Comparison of ENCODE assay signal across 13 cellular contexts in the genomic region with DNA sequence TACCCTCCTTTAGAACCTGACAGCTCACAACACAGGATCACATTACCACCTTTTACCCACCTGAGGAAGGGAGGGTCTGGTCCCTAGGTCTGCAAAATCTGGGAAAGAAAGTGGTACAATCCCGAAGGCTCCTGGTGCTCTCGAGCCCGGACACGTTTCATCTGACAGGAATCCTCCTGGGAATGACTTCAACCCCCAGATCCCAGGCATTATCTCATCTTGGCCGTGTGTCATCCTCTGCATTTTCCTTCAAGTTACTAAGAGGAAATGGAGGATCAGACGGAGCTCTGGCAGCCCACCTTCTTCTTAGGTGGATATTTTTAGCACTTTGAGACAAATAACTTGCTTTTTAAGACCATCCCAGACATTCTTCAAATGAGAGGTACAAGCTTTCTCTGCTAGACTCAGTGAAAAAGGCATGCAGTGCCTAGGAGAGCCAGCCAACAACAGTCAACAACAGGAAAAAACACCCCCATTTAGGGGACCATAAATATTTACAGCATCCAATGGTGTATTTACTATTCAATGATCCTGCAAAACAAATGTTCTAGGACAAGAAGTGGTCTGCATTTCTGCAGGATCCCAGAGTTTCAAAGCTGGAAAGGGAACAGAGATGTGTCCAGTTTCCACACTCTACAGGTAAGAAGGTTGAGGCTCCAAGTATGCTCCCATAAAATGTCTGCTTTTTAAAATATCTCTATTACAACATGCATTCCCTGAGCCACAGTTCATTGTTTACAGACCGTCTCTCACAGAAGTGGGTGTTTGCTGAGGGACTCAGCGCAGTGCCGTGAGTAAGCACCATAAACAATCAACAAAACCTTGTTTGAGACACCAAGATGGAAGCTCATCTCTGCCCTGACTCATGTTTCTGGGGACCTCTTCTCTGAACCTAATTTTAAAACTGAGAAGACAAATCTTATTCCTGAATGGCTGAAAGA. TPM values are rescaled to one million over a fixed set of nuclear protein-coding genes. Genes with fewer than 3 reads are reported as not detected.
DNase-seq lines count a peak whose midpoint lies in the region; ATAC-seq and TF ChIP-seq lines count a peak whose summit lies in the region.
"Had no signal": no experiment of that assay in that cellular context is flagged by ENCODE, and none has a peak within 500 bp of the region (broad histone marks: within the 10 kb centered on the region; RNA-seq: fewer than 3 reads in every experiment).

No MANE protein-coding gene starts in this region.

- no peak overlapping the region for H3K18ac ChIP-seq in neuronal stem cell (ENCODE audit: low read length)

- no peak overlapping the region for H2BK12ac ChIP-seq in neuronal stem cell (ENCODE audit: low read length)

- no peaks in the 10 kb centered on the region for H3K79me1 ChIP-seq in neuronal stem cell (ENCODE audit: low read depth, low read length)

- H2AFZ ChIP-seq in neuronal stem cell (ENCODE audit: low read length), result peak overlapping the region; percentile 10
- no peak overlapping the region for H2AFZ ChIP-seq in osteoblast (ENCODE audit: low read length)

- H3K4ac ChIP-seq in neuronal stem cell (ENCODE audit: low read length), result no peak overlapping the region

- intact Hi-C loops in sciatic nerve (cut with DNase I), result no loop called here

- H2BK120ac ChIP-seq in neuronal stem cell (ENCODE audit: low read depth, low read length), result no peak overlapping the region

- H2AK5ac ChIP-seq in neuronal stem cell (ENCODE audit: low read depth, low read length), result no peak overlapping the region

- H3K27me3 Mint-ChIP-seq in chondrocyte (ENCODE audit: low read depth), result no peaks in the 10 kb centered on the region
- no peaks in the 10 kb centered on the region for H3K27me3 Mint-ChIP-seq in activated naive CD8-positive, alpha-beta T cell treated with anti-CD3 and anti-CD28 coated beads, Interleukin-2, amount 50 U/mL, for 24 hours

- H4K20me1 ChIP-seq in osteoblast (ENCODE audit: insufficient read depth, low read length), result no peaks in the 10 kb centered on the region

- no peaks in the 10 kb centered on the region for H3K79me2 ChIP-seq in osteoblast (ENCODE audit: insufficient read depth, low read length)

- H3K36me3 Mint-ChIP-seq in chondrocyte (ENCODE audit: low read depth), result no peaks in the 10 kb centered on the region
- peaks cover 8% of the 10 kb centered on the region for H3K36me3 Mint-ChIP-seq in activated naive CD8-positive, alpha-beta T cell treated with anti-CD3 and anti-CD28 coated beads, Interleukin-2, amount 50 U/mL, for 24 hours (ENCODE audit: low read depth)

- DNase-seq in ELR (ENCODE audit: low read depth) (peak; percentile 89), NCI-H226 (peak; percentile 87), cardiac fibroblast (ENCODE audit: low read depth in 2 of 2) (peak; percentile 28 to 83), neuronal stem cell (ENCODE audit: low spot score) (no peak), sciatic nerve (ENCODE audit: low spot score) (no peak), osteoblast (ENCODE audit: insufficient read length, low spot score, missing footprints) (no peak), chondrocyte (ENCODE audit: low spot score) (no peak)
- DNase-seq in activated naive CD8-positive, alpha-beta T cell treated with anti-CD3 and anti-CD28 coated beads, Interleukin-2, amount 50 U/mL, for 24 hours, result no peak
- DNase-seq: activated CD4-positive, alpha-beta T cell treated with anti-CD3 and anti-CD28 coated beads for 48 hours; NCI-H524; posterior cingulate gyrus had no signal

- H2BK15ac ChIP-seq in neuronal stem cell (ENCODE audit: low read length), result no peak overlapping the region

- no peak overlapping the region for H3K4me3 Mint-ChIP-seq in chondrocyte (ENCODE audit: unreplicated experiment)
- H3K4me3 Mint-ChIP-seq in activated naive CD8-positive, alpha-beta T cell treated with anti-CD3 and anti-CD28 coated beads, Interleukin-2, amount 50 U/mL, for 24 hours, result no peak overlapping the region

- H4K91ac ChIP-seq in neuronal stem cell (ENCODE audit: low read depth, low read length, poor library complexity), result no peak overlapping the region

- H3K9ac ChIP-seq in neuronal stem cell (ENCODE audit: low read depth, low read length, poor library complexity), result no peak overlapping the region

- H3K27me3 ChIP-seq in neuronal stem cell (ENCODE audit: control insufficient read depth in 3 of 3, insufficient read depth in 3 of 3, low read depth in 1 of 3, low read length in 3 of 3) (no peaks in the 10 kb centered on the region), osteoblast (ENCODE audit: insufficient read depth, low read length) (no peaks in the 10 kb centered on the region)

- H3K4me1 ChIP-seq in neuronal stem cell (ENCODE audit: control insufficient read depth in 2 of 2, insufficient read depth in 1 of 2, low read depth in 1 of 2, low read length in 2 of 2) (peaks cover 6 to 7% of the 10 kb centered on the region in 2 donors), osteoblast (ENCODE audit: insufficient read depth, low read length) (peaks cover 18% of the 10 kb centered on the region)

- no peak for ATAC-seq in sciatic nerve
- ATAC-seq in activated naive CD8-positive, alpha-beta T cell treated with anti-CD3 and anti-CD28 coated beads, Interleukin-2, amount 50 U/mL, for 24 hours, result no peak

- WGBS in neuronal stem cell (ENCODE audit: extremely low coverage in 2 of 2, insufficient read length in 2 of 2, insufficient replicate concordance in 1 of 2), 2 donors, result no CpG with 5 or more reads among the region's 9 CpGs

- H3K4me1 Mint-ChIP-seq in chondrocyte (ENCODE audit: low read depth), result peaks cover 10% of the 10 kb centered on the region
- peaks cover 24% of the 10 kb centered on the region for H3K4me1 Mint-ChIP-seq in activated naive CD8-positive, alpha-beta T cell treated with anti-CD3 and anti-CD28 coated beads, Interleukin-2, amount 50 U/mL, for 24 hours

- H3K23ac ChIP-seq in neuronal stem cell (ENCODE audit: low read depth, low read length, poor library complexity), result no peak overlapping the region

- no peak overlapping the region for H3K14ac ChIP-seq in neuronal stem cell (ENCODE audit: low read length)

- H3K9me3 Mint-ChIP-seq in chondrocyte (ENCODE audit: low read depth), result peaks cover under 1% of the 10 kb centered on the region
- no peaks in the 10 kb centered on the region for H3K9me3 Mint-ChIP-seq in activated naive CD8-positive, alpha-beta T cell treated with anti-CD3 and anti-CD28 coated beads, Interleukin-2, amount 50 U/mL, for 24 hours

- H3K4me2 ChIP-seq in neuronal stem cell (ENCODE audit: insufficient read depth, low read length, poor library complexity, severe bottlenecking) (no peak overlapping the region), osteoblast (ENCODE audit: insufficient read depth, low read length) (no peak overlapping the region)

- no peaks in the 10 kb centered on the region for H3K36me3 ChIP-seq in neuronal stem cell (replicated peaks in 1 of 2; ENCODE audit: control insufficient read depth in 2 of 2, insufficient read depth in 2 of 2, low read length in 2 of 2)
- H3K36me3 ChIP-seq in osteoblast (ENCODE audit: insufficient read depth, low read length), result no peaks in the 10 kb centered on the region

- H3K9me3 ChIP-seq in neuronal stem cell (replicated peaks in 1 of 2; ENCODE audit: control insufficient read depth in 2 of 2, insufficient read depth in 1 of 2, low read depth in 1 of 2, low read length in 2 of 2) (peaks cover 2 to 5% of the 10 kb centered on the region in 2 donors), osteoblast (ENCODE audit: low read depth, low read length) (no peaks in the 10 kb centered on the region)

- H3K27ac ChIP-seq in neuronal stem cell (replicated peaks; ENCODE audit: low read length) (no peak overlapping the region), osteoblast (ENCODE audit: low read depth, low read length) (no peak overlapping the region)
- H3K27ac ChIP-seq: coronary artery had no signal

- no peak for TF ChIP-seq CTCF in cardiac fibroblast (IDR thresholded peaks at IDR 0.05; ENCODE audit: low read depth, low read length)
- no peak for TF ChIP-seq CTCF in osteoblast (IDR thresholded peaks at IDR 0.05; ENCODE audit: extremely low read depth, low read depth, low read length)
- no peak for TF ChIP-seq CTCF in chondrocyte (IDR thresholded peaks at IDR 0.05)

- no peak overlapping the region for H4K8ac ChIP-seq in neuronal stem cell (ENCODE audit: low read depth, low read length)

- H3K27ac Mint-ChIP-seq in chondrocyte (ENCODE audit: unreplicated experiment), result no peak overlapping the region
- H3K27ac Mint-ChIP-seq in activated naive CD8-positive, alpha-beta T cell treated with anti-CD3 and anti-CD28 coated beads, Interleukin-2, amount 50 U/mL, for 24 hours, result no peak overlapping the region

- H3K4me3 ChIP-seq in cardiac fibroblast (replicated peaks in 1 of 2; ENCODE audit: low read depth in 2 of 2, low read length in 2 of 2) (no peak overlapping the region), neuronal stem cell (ENCODE audit: low read length in 2 of 2) (no peak overlapping the region), osteoblast (ENCODE audit: insufficient read depth, low read length) (no peak overlapping the region)
- H3K4me3 ChIP-seq: coronary artery, lung had no signal

- H2BK5ac ChIP-seq in neuronal stem cell (ENCODE audit: low read length), result no peak overlapping the region

RNA-seq across cellular contexts. Expression of gene ARHGEF3, which starts 38.3 kb away (rescaled TPM):
- 2.2 TPM for polyA plus RNA-seq in neuronal stem cell (2013, experiment 1 of 2)
- 2.1 TPM for polyA plus RNA-seq in neuronal stem cell (2013, experiment 2 of 2)
- total RNA-seq in sciatic nerve (27.5 TPM), osteoblast (21.7 and 22.7 TPM in 2 replicates), chondrocyte (2.8 to 6.9 TPM (median 5.2 TPM) in 3 replicates)

Comparison
In these comparisons a context has a peak if more than half of its experiments do, and no peak if none do; other contexts are left out.
1. DNase-seq: peak in ELR (single experiment), NCI-H226 (single experiment) and cardiac fibroblast (2 of 2); none in neuronal stem cell (single experiment), sciatic nerve (single experiment), osteoblast (single experiment), chondrocyte (single experiment) and activated naive CD8-positive, alpha-beta T cell treated with anti-CD3 and anti-CD28 coated beads, Interleukin-2, amount 50 U/mL, for 24 hours (single experiment).